Comparison of ENCODE assay signal across 24 cellular contexts in the genomic region with DNA sequence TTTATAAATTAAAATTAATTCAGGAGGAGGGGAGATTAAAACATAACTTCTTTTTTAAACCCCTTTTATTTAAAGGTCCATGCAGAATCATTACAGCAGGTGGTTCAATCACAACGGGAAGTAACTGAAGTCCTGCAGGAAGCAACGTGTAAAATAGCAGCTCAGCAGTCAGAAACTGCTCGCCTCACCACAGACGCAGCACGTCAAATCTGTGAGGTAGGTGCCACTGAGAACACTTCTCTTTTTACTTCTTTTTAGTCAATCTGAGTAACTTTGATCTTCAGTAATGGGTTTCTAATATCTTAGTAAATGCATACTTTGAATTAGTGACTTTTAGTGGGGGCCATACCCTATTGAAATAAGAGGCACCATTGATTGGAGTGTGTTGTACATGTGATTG.
"Had no signal": no experiment of that assay in that cellular context is flagged by ENCODE, and none has a peak within 500 bp of the region (broad histone marks: within the 10 kb centered on the region; RNA-seq: fewer than 3 reads in every experiment).

No MANE protein-coding gene starts in this region.

- ATAC-seq: Panc1, PC-3, Right ventricle myocardium inferior, SK-N-SH treated with all-trans-retinoic acid at 6 μM for 48 hours had no signal

- H3K27ac ChIP-seq: HL-60, RWPE1, SJCRH30 had no signal

- H3K27me3 ChIP-seq: MG63, SJCRH30 had no signal

- H3K4me1 ChIP-seq: SJCRH30 had no signal

- H3K9me3 ChIP-seq: MG63, SJCRH30 had no signal

- DNase-seq: Karpas-422, KG1, MG63, NCI-H1092, NCI-H1105 treated with DMSO at 0.1 percent for 48 hours, NCI-H1417 treated with DMSO at 0.1 percent for 48 hours, NCI-H146, NCI-H1694 treated with DMSO at 0.1 percent for 48 hours, NCI-H1930, NCI-H2081, NCI-H2107, NCI-H2227 treated with DMSO at 0.1 percent for 48 hours, NCI-H524, NCI-H526 treated with DMSO at 0.1 percent for 48 hours, NCI-H774, PC-3, SHP77 treated with DMSO at 0.1 percent for 48 hours, SJCRH30, T-helper 1 cell had no signal

- H3K4me3 ChIP-seq: MG63, SJCRH30 had no signal
